ENCODE assay signal across 8 cellular contexts in genomic region chr10:78756604-78757442, GRCh38.
DNase-seq lines count a peak whose midpoint lies in the region; ATAC-seq, FAIRE-seq and TF ChIP-seq lines count a peak whose summit lies in the region.

No MANE protein-coding gene starts in this region.

- intact Hi-C loops in sciatic nerve (cut with DNase I), result no loop called here

- H3K27me3 ChIP-seq in BE2C, result no peaks in the 10 kb centered on the region
- no peaks in the 10 kb centered on the region for H3K27me3 ChIP-seq in astrocyte (ENCODE audit: insufficient read depth, low read length)

- H3K36me3 Mint-ChIP-seq in astrocyte (ENCODE audit: low read depth, unreplicated experiment), result peaks cover 1% of the 10 kb centered on the region

- H3K4me1 ChIP-seq in BE2C (peaks cover 28% of the 10 kb centered on the region), astrocyte (ENCODE audit: insufficient read depth, low read length) (peaks cover 40% of the 10 kb centered on the region)

- no peaks in the 10 kb centered on the region for H4K20me1 ChIP-seq in astrocyte (ENCODE audit: insufficient read depth, low read length)

- H3K9me3 Mint-ChIP-seq in astrocyte (ENCODE audit: unreplicated experiment), result peaks cover 2% of the 10 kb centered on the region

- ATAC-seq in sciatic nerve, result peak; percentile 95
- ATAC-seq in HG02938 (IDR thresholded peaks at IDR 0.05; ENCODE audit: unreplicated experiment), result no peak

- DNase-seq in BE2C (peak; percentile 82), LHCN-M2 (ENCODE audit: low read depth) (peak; percentile 93), astrocyte (ENCODE audit: low read depth) (peak; percentile 97), hepatic stellate cell (ENCODE audit: low spot score) (peak; percentile 98), sciatic nerve (ENCODE audit: low spot score) (peak; percentile 77), activated gamma-delta T cell treated with Interleukin-2 at 50 U/mL for 16 hours (no peak), DMS153 treated with DMSO at 0.1 percent for 48 hours (lab: John Stamatoyannopoulos, UW; ENCODE audit: unreplicated experiment) (no peak)

- no peak overlapping the region for H3K4me3 Mint-ChIP-seq in astrocyte (ENCODE audit: unreplicated experiment)

- H3K4me1 Mint-ChIP-seq in astrocyte (ENCODE audit: low read depth, unreplicated experiment), result peaks cover 41% of the 10 kb centered on the region

- peak; percentile 99 for FAIRE-seq in astrocyte (lab: Jason Lieb, UNC)

- no peaks in the 10 kb centered on the region for H3K9me3 ChIP-seq in BE2C
- no peaks in the 10 kb centered on the region for H3K9me3 ChIP-seq in astrocyte (ENCODE audit: insufficient read depth, low read depth, low read length)

- H3K27me3 Mint-ChIP-seq in astrocyte (ENCODE audit: low read depth, unreplicated experiment), result peaks cover 23% of the 10 kb centered on the region

- peak overlapping the region; percentile 88 for H3K27ac Mint-ChIP-seq in astrocyte (ENCODE audit: unreplicated experiment)

- H3K79me2 ChIP-seq in astrocyte (ENCODE audit: insufficient read depth, low read length), result no peaks in the 10 kb centered on the region

- H3K4me3 ChIP-seq in BE2C (ENCODE audit: low read depth, low read length) (no peak overlapping the region), astrocyte (ENCODE audit: insufficient read depth, low read depth, low read length) (no peak overlapping the region)

- no peaks in the 10 kb centered on the region for H3K36me3 ChIP-seq in BE2C
- H3K36me3 ChIP-seq in astrocyte (ENCODE audit: insufficient read depth, low read length), result no peaks in the 10 kb centered on the region

- TF ChIP-seq CTCF in BE2C (IDR thresholded peaks at IDR 0.05; ENCODE audit: low read depth, low read length) (no peak), astrocyte (IDR thresholded peaks at IDR 0.05; ENCODE audit: insufficient read depth, low read depth, low read length) (no peak)

- peak overlapping the region; percentile 27 for H2AFZ ChIP-seq in astrocyte (ENCODE audit: low read depth, low read length)

- H3K9ac ChIP-seq in astrocyte (ENCODE audit: low read length), result peak overlapping the region; percentile 77

- H3K27ac ChIP-seq in astrocyte (ENCODE audit: low read depth, low read length), result peak overlapping the region; percentile 90

- H3K4me2 ChIP-seq in astrocyte (ENCODE audit: low read length), result peak overlapping the region; percentile 75

Comparison
In these comparisons a context has a peak if more than half of its experiments do, and no peak if none do; other contexts are left out.
1. DNase-seq: peak in BE2C (single experiment), LHCN-M2 (single experiment), astrocyte (single experiment), hepatic stellate cell (single experiment) and sciatic nerve (single experiment); none in activated gamma-delta T cell treated with Interleukin-2 at 50 U/mL for 16 hours (single experiment) and DMS153 treated with DMSO at 0.1 percent for 48 hours (single experiment).